In the genomic region with DNA sequence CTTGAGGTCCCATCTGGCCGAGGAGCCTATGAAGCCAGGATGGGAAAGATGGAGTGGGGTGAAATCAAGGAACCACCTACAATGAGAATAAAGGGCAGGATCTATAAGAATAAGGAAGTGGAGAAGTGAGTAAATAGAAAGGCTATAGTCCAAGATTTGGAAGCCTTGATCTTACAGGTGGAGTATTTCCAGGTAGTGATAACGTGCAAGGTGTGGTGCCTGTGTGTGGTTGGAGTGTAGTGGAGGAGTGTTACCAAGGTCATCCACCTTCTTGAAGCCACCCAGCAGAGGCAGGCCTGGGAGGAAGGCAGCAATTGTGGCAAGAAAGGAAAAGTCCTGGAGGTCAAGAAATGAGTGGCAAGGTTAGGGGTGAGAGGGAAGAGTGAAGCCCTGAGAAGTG, we compare ENCODE assay signal across 19 cellular contexts.
DNase-seq lines count a peak whose midpoint lies in the region; ATAC-seq and TF ChIP-seq lines count a peak whose summit lies in the region.
"Had no signal": no experiment of that assay in that cellular context is flagged by ENCODE, and none has a peak within 500 bp of the region (broad histone marks: within the 10 kb centered on the region; RNA-seq: fewer than 3 reads in every experiment).

No MANE protein-coding gene starts in this region.

- peaks cover 0 to 2% (median 0%) of the 10 kb centered on the region in 3 donors for H3K27me3 Mint-ChIP-seq in CD14-positive monocyte (ENCODE audit: low read depth in 3 of 3)
- H3K27me3 Mint-ChIP-seq in GM23338 (ENCODE audit: insufficient read depth, low read depth, poor library complexity), result peaks cover 4% of the 10 kb centered on the region
- H3K27me3 Mint-ChIP-seq in natural killer cell (ENCODE audit: low read depth in 2 of 2), result no peaks in the 10 kb centered on the region
- H3K27me3 Mint-ChIP-seq: activated B cell treated with CpG ODN at 0.5 μM for 24 hours; activated CD8-positive, alpha-beta memory T cell treated with anti-CD3 and anti-CD28 coated beads, Interleukin-2, amount 10 ng/mL, durations not matched to agents 7 days and 5 days had no signal

- no peak for TF ChIP-seq CTCF in CD14-positive monocyte (IDR thresholded peaks at IDR 0.05)
- TF ChIP-seq CTCF in GM23338 (conservative IDR thresholded peaks at IDR 0.05; ENCODE audit: low read depth in 2 of 2), result no peak
- TF ChIP-seq CTCF in colonic mucosa (IDR thresholded peaks at IDR 0.05), result no peak
- TF ChIP-seq CTCF in natural killer cell (IDR thresholded peaks at IDR 0.05), result no peak

- H3K4me1 Mint-ChIP-seq in CD14-positive monocyte, result peaks cover 59% of the 10 kb centered on the region
- peaks cover 40% of the 10 kb centered on the region for H3K4me1 Mint-ChIP-seq in GM23338
- H3K4me1 Mint-ChIP-seq in natural killer cell, result peaks cover 83 to 84% of the 10 kb centered on the region in 2 donors

- H3K27me3 ChIP-seq in GM23338 (ENCODE audit: insufficient read depth) (no peaks in the 10 kb centered on the region), colonic mucosa (no peaks in the 10 kb centered on the region)
- H3K27me3 ChIP-seq: neutrophil, upper lobe of left lung had no signal

- no peaks in the 10 kb centered on the region for H3F3A ChIP-seq in GM23338 (replicated peaks; ENCODE audit: low read depth)

- no peak overlapping the region for H2AFZ ChIP-seq in GM23338

- intact Hi-C loops in CD14-positive monocyte (cut with micrococcal nuclease) (loop anchor here in 1 of 2 donors (10.0 kb wide), 1 partner anchor 59 kb away; no protein-coding TSS in a partner anchor), colonic mucosa (cut with DNase I) (no loop called here), natural killer cell (cut with micrococcal nuclease) (no loop called here)

- no peaks in the 10 kb centered on the region for H3K36me3 ChIP-seq in GM23338 (ENCODE audit: insufficient read depth)
- H3K36me3 ChIP-seq in colonic mucosa, result no peaks in the 10 kb centered on the region
- H3K36me3 ChIP-seq: neutrophil, upper lobe of left lung had no signal

- peaks cover 19% of the 10 kb centered on the region for H3K79me2 ChIP-seq in GM23338 (replicated peaks; ENCODE audit: insufficient read depth)

- no peak overlapping the region for H3K4me3 ChIP-seq in GM23338
- H3K4me3 ChIP-seq in colonic mucosa, result no peak overlapping the region
- H3K4me3 ChIP-seq: upper lobe of left lung had no signal

- no peaks in the 10 kb centered on the region; the same call in 1 of the 2 replicates for H3K9me2 ChIP-seq in GM23338 (ENCODE audit: insufficient read depth)

- DNase-seq in CD14-positive monocyte (ENCODE audit: low spot score) (no peak), GM23338 (ENCODE audit: low spot score) (no peak), colonic mucosa (peak; percentile 76), natural killer cell (no peak), MV-4-11 (lab: John Stamatoyannopoulos, UW) (no peak), NCI-H2227 (lab: John Stamatoyannopoulos, UW; ENCODE audit: unreplicated experiment) (no peak), caudate nucleus (lab: John Stamatoyannopoulos, UW) (no peak)
- DNase-seq: activated B cell treated with CpG ODN at 0.5 μM for 24 hours; activated CD8-positive, alpha-beta memory T cell treated with anti-CD3 and anti-CD28 coated beads, Interleukin-2, amount 10 ng/mL, durations not matched to agents 7 days and 5 days; COR-L47; hypothalamus; kidney; NCI-H2029; NCI-H510A; Right ventricle myocardium superior; stimulated activated CD4-positive, alpha-beta T cell treated with anti-CD3 and anti-CD28 coated beads, Interleukin-12 subunit alpha, Interleukin-12 subunit beta, amount 100 ng/mL, for 4 hours; upper lobe of left lung had no signal

- peak overlapping the region; percentile 78 for H3K27ac ChIP-seq in GM23338 (ENCODE audit: low read depth)
- H3K27ac ChIP-seq in colonic mucosa, result peak overlapping the region; percentile 76
- H3K27ac ChIP-seq in caudate nucleus (ENCODE audit: low read depth, low read length), result no peak overlapping the region
- H3K27ac ChIP-seq: neutrophil, upper lobe of left lung had no signal

- H3K9ac ChIP-seq in colonic mucosa (ENCODE audit: low read depth in 2 of 2, low read length in 2 of 2), result peak overlapping the region in 1 of 2 donors; percentile 64

- H3K4me1 ChIP-seq in GM23338 (ENCODE audit: insufficient read depth), result peaks cover 40% of the 10 kb centered on the region
- peaks cover 19% of the 10 kb centered on the region for H3K4me1 ChIP-seq in colonic mucosa

- peak overlapping the region; percentile 33; the same call in 1 of the 2 replicates for H3K4me2 ChIP-seq in GM23338

- H4K20me1 ChIP-seq in GM23338 (replicated peaks; ENCODE audit: insufficient read depth), result no peaks in the 10 kb centered on the region

- H3K9me3 ChIP-seq in colonic mucosa, result no peaks in the 10 kb centered on the region
- H3K9me3 ChIP-seq: neutrophil, upper lobe of left lung had no signal

- ATAC-seq in GM23338 (no peak), natural killer cell (no peak), GM21717 (IDR thresholded peaks at IDR 0.05; ENCODE audit: unreplicated experiment) (no peak)
- ATAC-seq: activated CD8-positive, alpha-beta memory T cell treated with anti-CD3 and anti-CD28 coated beads, Interleukin-2, amount 10 ng/mL, durations not matched to agents 7 days and 5 days had no signal

- peak overlapping the region in 5 of 7 donors; percentile 22 to 71 (median 41) for H3K27ac Mint-ChIP-seq in CD14-positive monocyte
- 0 out of 2 replicates have a peak overlapping the region, but pooled peaks have one; percentile 20 for H3K27ac Mint-ChIP-seq in GM23338
- H3K27ac Mint-ChIP-seq in natural killer cell, result peak overlapping the region; percentile 96 to 99
- H3K27ac Mint-ChIP-seq: activated B cell treated with CpG ODN at 0.5 μM for 24 hours; activated CD8-positive, alpha-beta memory T cell treated with anti-CD3 and anti-CD28 coated beads, Interleukin-2, amount 10 ng/mL, durations not matched to agents 7 days and 5 days had no signal

- peaks cover 0 to 2% (median 0%) of the 10 kb centered on the region in 7 donors for H3K9me3 Mint-ChIP-seq in CD14-positive monocyte
- H3K9me3 Mint-ChIP-seq in GM23338, result peaks cover 13% of the 10 kb centered on the region
- H3K9me3 Mint-ChIP-seq in natural killer cell, result peaks cover 0 to 6% of the 10 kb centered on the region in 2 donors

- H3K36me3 Mint-ChIP-seq in CD14-positive monocyte, result peaks cover 10 to 21% of the 10 kb centered on the region in 2 donors
- H3K36me3 Mint-ChIP-seq in GM23338 (ENCODE audit: low read depth), result peaks cover 16% of the 10 kb centered on the region
- H3K36me3 Mint-ChIP-seq in natural killer cell, result no peaks in the 10 kb centered on the region

- H3K4me3 Mint-ChIP-seq in CD14-positive monocyte (no peak overlapping the region), GM23338 (no peak overlapping the region), natural killer cell (no peak overlapping the region)
- H3K4me3 Mint-ChIP-seq: activated B cell treated with CpG ODN at 0.5 μM for 24 hours; activated CD8-positive, alpha-beta memory T cell treated with anti-CD3 and anti-CD28 coated beads, Interleukin-2, amount 10 ng/mL, durations not matched to agents 7 days and 5 days had no signal

TF ChIP-seq in GM23338, 12 proteins besides CTCF, POLR2A, EP300 and RAD21 (continues in another document):
- no peak for TF ChIP-seq ZNF114 (CRISPR knock-in tag; IDR thresholded peaks at IDR 0.05)

Comparison
In these comparisons a context has a peak if more than half of its experiments do, and no peak if none do; other contexts are left out.
1. H3K27ac Mint-ChIP-seq: peak in every context shown above with its lines; median percentile 98 in natural killer cell; 41 in CD14-positive monocyte; 20 in GM23338.